ENCODE assay signal across 1 cellular context in the genomic region with DNA sequence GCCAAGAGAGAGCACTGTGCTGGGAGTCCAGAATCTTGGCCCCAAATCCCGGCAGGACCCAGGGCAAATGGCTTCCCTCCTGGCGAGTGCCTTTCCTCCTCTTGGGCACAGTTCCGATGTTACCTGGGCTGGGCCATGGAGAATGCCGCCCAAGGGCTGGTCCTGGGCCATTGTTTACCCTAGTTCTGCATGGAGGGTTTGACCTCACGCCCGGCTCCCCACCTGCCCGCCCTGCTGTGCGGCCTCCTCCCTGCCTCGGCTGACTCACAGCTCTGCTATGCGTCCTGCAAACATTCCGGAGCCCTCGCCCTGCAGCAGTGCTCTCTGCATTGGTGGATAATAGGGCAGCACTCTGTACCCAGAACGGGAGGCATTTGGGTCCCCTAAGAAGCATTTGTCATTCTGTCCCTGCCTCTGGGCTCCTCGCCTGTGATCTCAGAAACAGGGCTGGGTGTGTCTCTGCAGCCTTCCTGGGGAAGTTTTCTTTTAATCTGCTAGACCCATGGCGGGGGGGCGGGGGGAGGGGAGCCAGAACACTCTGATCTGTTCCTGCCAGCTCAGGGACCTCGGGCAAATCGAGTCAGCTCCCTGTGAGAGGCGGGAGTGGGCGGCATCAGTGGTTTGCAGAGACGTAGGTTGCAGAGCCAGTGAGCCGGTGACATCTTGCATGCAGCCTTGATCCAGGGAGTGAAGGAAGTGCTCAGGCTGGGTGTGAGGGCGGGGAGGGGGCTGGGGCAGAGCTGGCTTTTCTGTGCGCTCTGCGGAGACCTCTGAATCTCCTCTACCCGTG.
A peak's percentile ranks its signal among the peaks of the same experiment; 100 is the strongest.
TF ChIP-seq lines count a peak whose summit lies in the region.

No MANE protein-coding gene starts in this region.

TF ChIP-seq in HepG2, 621 proteins besides CTCF, POLR2A, EP300 and RAD21 (continued from another document and continues in another):
- TF ChIP-seq, protein P1, sequence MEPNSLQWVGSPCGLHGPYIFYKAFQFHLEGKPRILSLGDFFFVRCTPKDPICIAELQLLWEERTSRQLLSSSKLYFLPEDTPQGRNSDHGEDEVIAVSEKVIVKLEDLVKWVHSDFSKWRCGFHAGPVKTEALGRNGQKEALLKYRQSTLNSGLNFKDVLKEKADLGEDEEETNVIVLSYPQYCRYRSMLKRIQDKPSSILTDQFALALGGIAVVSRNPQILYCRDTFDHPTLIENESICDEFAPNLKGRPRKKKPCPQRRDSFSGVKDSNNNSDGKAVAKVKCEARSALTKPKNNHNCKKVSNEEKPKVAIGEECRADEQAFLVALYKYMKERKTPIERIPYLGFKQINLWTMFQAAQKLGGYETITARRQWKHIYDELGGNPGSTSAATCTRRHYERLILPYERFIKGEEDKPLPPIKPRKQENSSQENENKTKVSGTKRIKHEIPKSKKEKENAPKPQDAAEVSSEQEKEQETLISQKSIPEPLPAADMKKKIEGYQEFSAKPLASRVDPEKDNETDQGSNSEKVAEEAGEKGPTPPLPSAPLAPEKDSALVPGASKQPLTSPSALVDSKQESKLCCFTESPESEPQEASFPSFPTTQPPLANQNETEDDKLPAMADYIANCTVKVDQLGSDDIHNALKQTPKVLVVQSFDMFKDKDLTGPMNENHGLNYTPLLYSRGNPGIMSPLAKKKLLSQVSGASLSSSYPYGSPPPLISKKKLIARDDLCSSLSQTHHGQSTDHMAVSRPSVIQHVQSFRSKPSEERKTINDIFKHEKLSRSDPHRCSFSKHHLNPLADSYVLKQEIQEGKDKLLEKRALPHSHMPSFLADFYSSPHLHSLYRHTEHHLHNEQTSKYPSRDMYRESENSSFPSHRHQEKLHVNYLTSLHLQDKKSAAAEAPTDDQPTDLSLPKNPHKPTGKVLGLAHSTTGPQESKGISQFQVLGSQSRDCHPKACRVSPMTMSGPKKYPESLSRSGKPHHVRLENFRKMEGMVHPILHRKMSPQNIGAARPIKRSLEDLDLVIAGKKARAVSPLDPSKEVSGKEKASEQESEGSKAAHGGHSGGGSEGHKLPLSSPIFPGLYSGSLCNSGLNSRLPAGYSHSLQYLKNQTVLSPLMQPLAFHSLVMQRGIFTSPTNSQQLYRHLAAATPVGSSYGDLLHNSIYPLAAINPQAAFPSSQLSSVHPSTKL (CRISPR knock-in tag; IDR thresholded peaks at IDR 0.05), result peak; percentile 85
- TF ChIP-seq RBAK (CRISPR knock-in tag; IDR thresholded peaks at IDR 0.05) (no peak), PAWR (CRISPR knock-in tag; IDR thresholded peaks at IDR 0.05; ENCODE audit: borderline replicate concordance) (no peak), DBP (CRISPR knock-in tag; IDR thresholded peaks at IDR 0.05; ENCODE audit: not compliant biosample characterization) (no peak), SUZ12 (IDR thresholded peaks at IDR 0.05; ENCODE audit: low read depth, low read length) (no peak), NCOA2 (CRISPR knock-in tag; IDR thresholded peaks at IDR 0.05) (peak; percentile 40; the same call in 1 of the 2 replicates), SCMH1 (CRISPR knock-in tag; IDR thresholded peaks at IDR 0.05; ENCODE audit: borderline replicate concordance) (no peak), ZNF660 (CRISPR knock-in tag; IDR thresholded peaks at IDR 0.05; ENCODE audit: borderline replicate concordance, low read depth) (no peak), HCFC1 (IDR thresholded peaks at IDR 0.05; ENCODE audit: low read depth, low read length) (no peak), NFKB2 (CRISPR knock-in tag; IDR thresholded peaks at IDR 0.05; ENCODE audit: borderline replicate concordance) (no peak), THYN1 (CRISPR knock-in tag; IDR thresholded peaks at IDR 0.05; ENCODE audit: borderline replicate concordance, low read depth) (no peak), SAP130 (CRISPR knock-in tag; IDR thresholded peaks at IDR 0.05; ENCODE audit: low read depth) (peak; percentile 69), KDM5B (CRISPR knock-in tag; IDR thresholded peaks at IDR 0.05; ENCODE audit: borderline replicate concordance) (no peak), ZNF597 (CRISPR knock-in tag; IDR thresholded peaks at IDR 0.05) (no peak), ZNF644 (CRISPR knock-in tag; IDR thresholded peaks at IDR 0.05; ENCODE audit: low read depth) (0 out of 2 replicates have a peak, but pooled peaks have one; percentile 45), ZNF558 (CRISPR knock-in tag; IDR thresholded peaks at IDR 0.05; ENCODE audit: borderline replicate concordance) (no peak), ONECUT2 (CRISPR knock-in tag; IDR thresholded peaks at IDR 0.05) (no peak), FOXJ3 (CRISPR knock-in tag; IDR thresholded peaks at IDR 0.05; ENCODE audit: borderline replicate concordance) (no peak), RFXANK (CRISPR knock-in tag; IDR thresholded peaks at IDR 0.05) (no peak), TGIF2 (CRISPR knock-in tag; IDR thresholded peaks at IDR 0.05) (no peak), THRA (CRISPR knock-in tag; IDR thresholded peaks at IDR 0.05; ENCODE audit: borderline replicate concordance) (peak; percentile 76; the same call in 1 of the 2 replicates), MATR3 (CRISPR knock-in tag; IDR thresholded peaks at IDR 0.05) (no peak), TBL1XR1 (IDR thresholded peaks at IDR 0.05; ENCODE audit: borderline replicate concordance, low read length, partially characterized antibody) (no peak), SNRNP70 (IDR thresholded peaks at IDR 0.05; ENCODE audit: low read depth, low read length) (no peak), NONO (IDR thresholded peaks at IDR 0.05) (no peak), NONO (CRISPR knock-in tag; conservative IDR thresholded peaks at IDR 0.05) (peak; percentile 33; the same call in 1 of the 2 replicates)
- TF ChIP-seq, protein P2, sequence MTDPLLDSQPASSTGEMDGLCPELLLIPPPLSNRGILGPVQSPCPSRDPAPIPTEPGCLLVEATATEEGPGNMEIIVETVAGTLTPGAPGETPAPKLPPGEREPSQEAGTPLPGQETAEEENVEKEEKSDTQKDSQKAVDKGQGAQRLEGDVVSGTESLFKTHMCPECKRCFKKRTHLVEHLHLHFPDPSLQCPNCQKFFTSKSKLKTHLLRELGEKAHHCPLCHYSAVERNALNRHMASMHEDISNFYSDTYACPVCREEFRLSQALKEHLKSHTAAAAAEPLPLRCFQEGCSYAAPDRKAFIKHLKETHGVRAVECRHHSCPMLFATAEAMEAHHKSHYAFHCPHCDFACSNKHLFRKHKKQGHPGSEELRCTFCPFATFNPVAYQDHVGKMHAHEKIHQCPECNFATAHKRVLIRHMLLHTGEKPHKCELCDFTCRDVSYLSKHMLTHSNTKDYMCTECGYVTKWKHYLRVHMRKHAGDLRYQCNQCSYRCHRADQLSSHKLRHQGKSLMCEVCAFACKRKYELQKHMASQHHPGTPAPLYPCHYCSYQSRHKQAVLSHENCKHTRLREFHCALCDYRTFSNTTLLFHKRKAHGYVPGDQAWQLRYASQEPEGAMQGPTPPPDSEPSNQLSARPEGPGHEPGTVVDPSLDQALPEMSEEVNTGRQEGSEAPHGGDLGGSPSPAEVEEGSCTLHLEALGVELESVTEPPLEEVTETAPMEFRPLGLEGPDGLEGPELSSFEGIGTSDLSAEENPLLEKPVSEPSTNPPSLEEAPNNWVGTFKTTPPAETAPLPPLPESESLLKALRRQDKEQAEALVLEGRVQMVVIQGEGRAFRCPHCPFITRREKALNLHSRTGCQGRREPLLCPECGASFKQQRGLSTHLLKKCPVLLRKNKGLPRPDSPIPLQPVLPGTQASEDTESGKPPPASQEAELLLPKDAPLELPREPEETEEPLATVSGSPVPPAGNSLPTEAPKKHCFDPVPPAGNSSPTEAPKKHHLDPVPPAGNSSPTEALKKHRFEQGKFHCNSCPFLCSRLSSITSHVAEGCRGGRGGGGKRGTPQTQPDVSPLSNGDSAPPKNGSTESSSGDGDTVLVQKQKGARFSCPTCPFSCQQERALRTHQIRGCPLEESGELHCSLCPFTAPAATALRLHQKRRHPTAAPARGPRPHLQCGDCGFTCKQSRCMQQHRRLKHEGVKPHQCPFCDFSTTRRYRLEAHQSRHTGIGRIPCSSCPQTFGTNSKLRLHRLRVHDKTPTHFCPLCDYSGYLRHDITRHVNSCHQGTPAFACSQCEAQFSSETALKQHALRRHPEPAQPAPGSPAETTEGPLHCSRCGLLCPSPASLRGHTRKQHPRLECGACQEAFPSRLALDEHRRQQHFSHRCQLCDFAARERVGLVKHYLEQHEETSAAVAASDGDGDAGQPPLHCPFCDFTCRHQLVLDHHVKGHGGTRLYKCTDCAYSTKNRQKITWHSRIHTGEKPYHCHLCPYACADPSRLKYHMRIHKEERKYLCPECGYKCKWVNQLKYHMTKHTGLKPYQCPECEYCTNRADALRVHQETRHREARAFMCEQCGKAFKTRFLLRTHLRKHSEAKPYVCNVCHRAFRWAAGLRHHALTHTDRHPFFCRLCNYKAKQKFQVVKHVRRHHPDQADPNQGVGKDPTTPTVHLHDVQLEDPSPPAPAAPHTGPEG (CRISPR knock-in tag; IDR thresholded peaks at IDR 0.05), result no peak
- TF ChIP-seq, protein P3, sequence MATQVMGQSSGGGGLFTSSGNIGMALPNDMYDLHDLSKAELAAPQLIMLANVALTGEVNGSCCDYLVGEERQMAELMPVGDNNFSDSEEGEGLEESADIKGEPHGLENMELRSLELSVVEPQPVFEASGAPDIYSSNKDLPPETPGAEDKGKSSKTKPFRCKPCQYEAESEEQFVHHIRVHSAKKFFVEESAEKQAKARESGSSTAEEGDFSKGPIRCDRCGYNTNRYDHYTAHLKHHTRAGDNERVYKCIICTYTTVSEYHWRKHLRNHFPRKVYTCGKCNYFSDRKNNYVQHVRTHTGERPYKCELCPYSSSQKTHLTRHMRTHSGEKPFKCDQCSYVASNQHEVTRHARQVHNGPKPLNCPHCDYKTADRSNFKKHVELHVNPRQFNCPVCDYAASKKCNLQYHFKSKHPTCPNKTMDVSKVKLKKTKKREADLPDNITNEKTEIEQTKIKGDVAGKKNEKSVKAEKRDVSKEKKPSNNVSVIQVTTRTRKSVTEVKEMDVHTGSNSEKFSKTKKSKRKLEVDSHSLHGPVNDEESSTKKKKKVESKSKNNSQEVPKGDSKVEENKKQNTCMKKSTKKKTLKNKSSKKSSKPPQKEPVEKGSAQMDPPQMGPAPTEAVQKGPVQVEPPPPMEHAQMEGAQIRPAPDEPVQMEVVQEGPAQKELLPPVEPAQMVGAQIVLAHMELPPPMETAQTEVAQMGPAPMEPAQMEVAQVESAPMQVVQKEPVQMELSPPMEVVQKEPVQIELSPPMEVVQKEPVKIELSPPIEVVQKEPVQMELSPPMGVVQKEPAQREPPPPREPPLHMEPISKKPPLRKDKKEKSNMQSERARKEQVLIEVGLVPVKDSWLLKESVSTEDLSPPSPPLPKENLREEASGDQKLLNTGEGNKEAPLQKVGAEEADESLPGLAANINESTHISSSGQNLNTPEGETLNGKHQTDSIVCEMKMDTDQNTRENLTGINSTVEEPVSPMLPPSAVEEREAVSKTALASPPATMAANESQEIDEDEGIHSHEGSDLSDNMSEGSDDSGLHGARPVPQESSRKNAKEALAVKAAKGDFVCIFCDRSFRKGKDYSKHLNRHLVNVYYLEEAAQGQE (IDR thresholded peaks at IDR 0.05; ENCODE audit: borderline replicate concordance in 1 of 2, low read depth in 1 of 2, low read length in 2 of 2), result no peak
- TF ChIP-seq, protein P4, sequence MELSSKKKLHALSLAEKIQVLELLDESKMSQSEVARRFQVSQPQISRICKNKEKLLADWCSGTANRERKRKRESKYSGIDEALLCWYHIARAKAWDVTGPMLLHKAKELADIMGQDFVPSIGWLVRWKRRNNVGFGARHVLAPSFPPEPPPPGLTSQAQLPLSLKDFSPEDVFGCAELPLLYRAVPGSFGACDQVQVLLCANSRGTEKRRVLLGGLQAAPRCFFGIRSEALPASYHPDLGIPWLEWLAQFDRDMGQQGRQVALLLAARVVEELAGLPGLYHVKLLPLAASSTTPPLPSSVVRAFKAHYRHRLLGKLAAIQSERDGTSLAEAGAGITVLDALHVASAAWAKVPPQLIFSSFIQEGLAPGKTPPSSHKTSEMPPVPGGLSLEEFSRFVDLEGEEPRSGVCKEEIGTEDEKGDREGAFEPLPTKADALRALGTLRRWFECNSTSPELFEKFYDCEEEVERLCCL (CRISPR knock-in tag; IDR thresholded peaks at IDR 0.05; ENCODE audit: borderline replicate concordance), result no peak
- TF ChIP-seq, protein P5, sequence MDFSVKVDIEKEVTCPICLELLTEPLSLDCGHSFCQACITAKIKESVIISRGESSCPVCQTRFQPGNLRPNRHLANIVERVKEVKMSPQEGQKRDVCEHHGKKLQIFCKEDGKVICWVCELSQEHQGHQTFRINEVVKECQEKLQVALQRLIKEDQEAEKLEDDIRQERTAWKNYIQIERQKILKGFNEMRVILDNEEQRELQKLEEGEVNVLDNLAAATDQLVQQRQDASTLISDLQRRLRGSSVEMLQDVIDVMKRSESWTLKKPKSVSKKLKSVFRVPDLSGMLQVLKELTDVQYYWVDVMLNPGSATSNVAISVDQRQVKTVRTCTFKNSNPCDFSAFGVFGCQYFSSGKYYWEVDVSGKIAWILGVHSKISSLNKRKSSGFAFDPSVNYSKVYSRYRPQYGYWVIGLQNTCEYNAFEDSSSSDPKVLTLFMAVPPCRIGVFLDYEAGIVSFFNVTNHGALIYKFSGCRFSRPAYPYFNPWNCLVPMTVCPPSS (IDR thresholded peaks at IDR 0.05), result no peak
